In genomic region chr12:14756331-14757143, GRCh38 we compare ENCODE assay signal across 11 cellular contexts. TPM values are rescaled to one million over a fixed set of nuclear protein-coding genes. Genes with fewer than 3 reads are reported as not detected.
DNase-seq lines count a peak whose midpoint lies in the region; ATAC-seq, FAIRE-seq and TF ChIP-seq lines count a peak whose summit lies in the region.
"Had no signal": no experiment of that assay in that cellular context is flagged by ENCODE, and none has a peak within 500 bp of the region (broad histone marks: within the 10 kb centered on the region; RNA-seq: fewer than 3 reads in every experiment).

No MANE protein-coding gene starts in this region.

- H3K4me1 Mint-ChIP-seq in nephron, result no peaks in the 10 kb centered on the region

- no peak overlapping the region for H3K4me3 Mint-ChIP-seq in nephron
- H3K4me3 Mint-ChIP-seq: stimulated activated naive B cell treated with anti-CD40 and anti-IgM and Interleukin-4, amounts not matched to agents 10 μg/mL and 1 μg/mL and 100 μg/mL, for 72 hours had no signal

- H3K36me3 Mint-ChIP-seq in nephron (ENCODE audit: low read depth), result peaks cover 25% of the 10 kb centered on the region

- H3K4me2 ChIP-seq in KMS-11, result no peak overlapping the region

- H3K27me3 ChIP-seq in KMS-11 (ENCODE audit: insufficient read depth, low read depth) (no peaks in the 10 kb centered on the region), colonic mucosa (no peaks in the 10 kb centered on the region)

- H3K4me1 ChIP-seq in KMS-11 (ENCODE audit: low read depth, poor library complexity, severe bottlenecking) (no peaks in the 10 kb centered on the region), colonic mucosa (no peaks in the 10 kb centered on the region)
- H3K4me1 ChIP-seq: psoas muscle had no signal

- intact Hi-C loops in colonic mucosa (cut with DNase I), result no loop called here

- peak; percentile 2 for TF ChIP-seq CTCF in D721Med (IDR thresholded peaks at IDR 0.05; ENCODE audit: insufficient read depth, missing control alignments)
- peak; percentile 46 for TF ChIP-seq CTCF in KMS-11 (conservative IDR thresholded peaks at IDR 0.05; ENCODE audit: low read depth, low read length)
- TF ChIP-seq CTCF in colonic mucosa (IDR thresholded peaks at IDR 0.05), result peak; percentile 28
- peak; percentile 34 to 69 (median 51) for TF ChIP-seq CTCF in nephron (IDR thresholded peaks at IDR 0.05; ENCODE audit: unreplicated experiment in 3 of 3)

- H4K20me1 ChIP-seq in KMS-11 (ENCODE audit: insufficient read depth), result no peaks in the 10 kb centered on the region

- H3K36me3 ChIP-seq in KMS-11 (ENCODE audit: insufficient read depth) (no peaks in the 10 kb centered on the region), colonic mucosa (no peaks in the 10 kb centered on the region)

- H3K9me3 Mint-ChIP-seq in nephron, result peaks cover 13% of the 10 kb centered on the region

- H3K9me3 ChIP-seq in colonic mucosa, result no peaks in the 10 kb centered on the region
- H3K9me3 ChIP-seq: psoas muscle had no signal

- H3K79me2 ChIP-seq in KMS-11 (ENCODE audit: insufficient read depth, low read depth), result no peaks in the 10 kb centered on the region

- no peaks in the 10 kb centered on the region for H3K27me3 Mint-ChIP-seq in nephron (ENCODE audit: low read depth)
- H3K27me3 Mint-ChIP-seq: stimulated activated naive B cell treated with anti-CD40 and anti-IgM and Interleukin-4, amounts not matched to agents 10 μg/mL and 1 μg/mL and 100 μg/mL, for 72 hours had no signal

- no peak for ATAC-seq in GM21515 (IDR thresholded peaks at IDR 0.05; ENCODE audit: unreplicated experiment)
- ATAC-seq in GM21619 (IDR thresholded peaks at IDR 0.05; ENCODE audit: unreplicated experiment), result no peak
- ATAC-seq: psoas muscle; stimulated activated naive B cell treated with anti-CD40 and anti-IgM and Interleukin-4, amounts not matched to agents 10 μg/mL and 1 μg/mL and 100 μg/mL, for 72 hours had no signal

- peak overlapping the region in 1 of 3 experiments; percentile 1 for H3K27ac Mint-ChIP-seq in nephron
- H3K27ac Mint-ChIP-seq: stimulated activated naive B cell treated with anti-CD40 and anti-IgM and Interleukin-4, amounts not matched to agents 10 μg/mL and 1 μg/mL and 100 μg/mL, for 72 hours had no signal

- DNase-seq in D721Med (ENCODE audit: insufficient read length, low spot score) (no peak), colonic mucosa (peak; percentile 45), DMS79 treated with DMSO at 0.1 percent for 48 hours (lab: John Stamatoyannopoulos, UW) (no peak)
- DNase-seq in stimulated activated naive CD4-positive, alpha-beta T cell treated with Interleukin-2 at 50 U/mL for 16 hours (lab: John Stamatoyannopoulos, UW), result no peak
- DNase-seq: activated effector memory CD4-positive, alpha-beta T cell treated with Interleukin-2 at 50 U/mL for 16 hours; psoas muscle; stimulated activated naive B cell treated with anti-CD40 and anti-IgM and Interleukin-4, amounts not matched to agents 10 μg/mL and 1 μg/mL and 100 μg/mL, for 72 hours had no signal

- FAIRE-seq in D721Med (lab: Jason Lieb, UNC), result no peak

- no peak overlapping the region for H3K27ac ChIP-seq in KMS-11
- H3K27ac ChIP-seq in colonic mucosa, result no peak overlapping the region
- H3K27ac ChIP-seq: psoas muscle had no signal

- H3K4me3 ChIP-seq in KMS-11 (IDR thresholded peaks at IDR 0.05; ENCODE audit: insufficient read depth, low read depth, low read length) (no peak overlapping the region), colonic mucosa (no peak overlapping the region)
- H3K4me3 ChIP-seq: psoas muscle had no signal

- no peak overlapping the region for H3K9ac ChIP-seq in KMS-11
- H3K9ac ChIP-seq in colonic mucosa (ENCODE audit: low read depth in 2 of 2, low read length in 2 of 2), result peak overlapping the region in 1 of 2 donors; percentile 10

- H2AFZ ChIP-seq in KMS-11 (ENCODE audit: low read depth), result no peak overlapping the region

RNA-seq across cellular contexts. Expression of gene WBP11, which starts 46.7 kb away (rescaled TPM):
- 10 to 100 TPM; 55.3 to 60.0 TPM for total RNA-seq in colonic mucosa

RNA-seq across cellular contexts. Expression of gene C12orf60, which starts 46.9 kb away (rescaled TPM):
- under 1 TPM; 0.42 to 0.89 TPM for total RNA-seq in colonic mucosa

RNA-seq across cellular contexts. Expression of gene SMCO3, which starts 57.4 kb away (rescaled TPM):
- not detected for total RNA-seq in colonic mucosa
- total RNA-seq: psoas muscle had no signal
